Comparison of ENCODE assay signal across 1 cellular context in genomic region chr18:28248653-28249052, GRCh38.
TF ChIP-seq lines count a peak whose summit lies in the region.

No MANE protein-coding gene starts in this region.

TF ChIP-seq in WTC11, 78 proteins besides CTCF, POLR2A, EP300 and RAD21 (continued from another document):
- TF ChIP-seq AFF4 (CRISPR knock-in tag; IDR thresholded peaks at IDR 0.05; ENCODE audit: borderline replicate concordance) (no peak), ZNF121 (CRISPR knock-in tag; IDR thresholded peaks at IDR 0.05) (no peak), ZNF263 (CRISPR knock-in tag; IDR thresholded peaks at IDR 0.05; ENCODE audit: low read depth) (no peak), NR1H2 (CRISPR knock-in tag; IDR thresholded peaks at IDR 0.05) (no peak), ZNF671 (CRISPR knock-in tag; IDR thresholded peaks at IDR 0.05) (no peak), ARID4B (CRISPR knock-in tag; IDR thresholded peaks at IDR 0.05; ENCODE audit: borderline replicate concordance) (no peak), ZMAT4 (CRISPR knock-in tag; IDR thresholded peaks at IDR 0.05) (no peak), RELA (CRISPR knock-in tag; IDR thresholded peaks at IDR 0.05; ENCODE audit: borderline replicate concordance) (no peak), ESRRA (CRISPR knock-in tag; IDR thresholded peaks at IDR 0.05; ENCODE audit: borderline replicate concordance) (no peak), MAX (CRISPR knock-in tag; IDR thresholded peaks at IDR 0.05) (no peak)
TF ChIP-seq in WTC11: peak in this region for 0.
